In the genomic region with DNA sequence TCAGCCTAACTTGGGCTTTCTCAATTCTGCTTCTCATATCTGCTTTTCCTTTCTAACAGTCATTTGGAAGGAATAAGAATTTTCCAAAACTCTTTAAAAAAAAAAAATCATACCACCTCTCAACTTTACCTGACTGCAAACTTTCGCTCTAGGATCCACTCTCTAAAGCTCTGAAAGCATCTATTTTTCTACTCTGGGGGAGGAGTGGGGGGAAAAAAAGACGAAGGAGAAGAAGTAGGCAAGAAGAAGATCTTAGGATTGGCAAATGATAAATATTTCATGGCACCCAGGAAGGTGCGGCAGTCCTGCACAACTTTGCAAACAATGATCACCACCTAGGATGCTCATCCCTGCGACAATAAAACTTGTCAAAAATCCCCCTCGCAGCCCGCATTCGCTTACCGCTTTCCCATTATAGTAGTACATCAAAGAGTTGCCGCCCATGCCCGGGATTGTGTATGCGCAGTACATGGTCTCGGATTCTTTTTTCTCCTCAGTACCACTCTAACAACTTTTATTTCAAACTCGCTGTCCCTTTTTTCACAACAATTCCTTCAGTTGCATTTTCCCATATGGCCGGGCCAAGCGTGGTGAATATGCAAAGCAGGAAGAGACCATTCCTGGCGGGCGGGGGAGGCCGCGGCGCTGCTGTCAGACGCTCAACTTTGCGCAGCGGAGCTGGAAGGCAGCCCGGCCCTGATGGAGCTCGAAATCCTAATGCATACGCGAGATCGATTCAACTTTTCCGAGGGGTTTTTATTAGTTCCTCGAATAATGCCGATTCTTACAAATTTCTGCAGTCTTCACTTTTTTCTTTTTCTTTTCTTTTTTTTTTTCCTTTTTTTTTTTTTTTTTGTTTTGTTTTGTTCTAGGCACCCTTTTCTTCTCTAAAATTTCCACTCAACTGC, we compare ENCODE assay signal across 7 cellular contexts.
DNase-seq lines count a peak whose midpoint lies in the region; ATAC-seq and TF ChIP-seq lines count a peak whose summit lies in the region.

No MANE protein-coding gene starts in this region.

- H3K4me3 ChIP-seq in GM12865 (ENCODE audit: low read depth, low read length) (peak overlapping the region; percentile 85), KMS-11 (IDR thresholded peaks at IDR 0.05; ENCODE audit: insufficient read depth, low read depth, low read length) (no peak overlapping the region), SK-N-SH (ENCODE audit: low read depth in 2 of 2, low read length in 1 of 2) (peak overlapping the region; percentile 78 to 80), left lung (peak overlapping the region; percentile 42 to 47)

- H3K4me2 ChIP-seq in KMS-11: peak overlapping the region; percentile 100
- peak overlapping the region; percentile 79 for H3K4me2 ChIP-seq in SK-N-SH

- TF ChIP-seq CTCF in GM12865 (IDR thresholded peaks at IDR 0.05; ENCODE audit: insufficient read depth, low read depth, low read length, missing control alignments): no peak
- TF ChIP-seq CTCF in KMS-11 (conservative IDR thresholded peaks at IDR 0.05; ENCODE audit: low read depth, low read length): no peak
- no peak for TF ChIP-seq CTCF in SK-N-SH (IDR thresholded peaks at IDR 0.05)
- no peak for TF ChIP-seq CTCF in left lung (IDR thresholded peaks at IDR 0.05)

- peaks cover 23% of the 10 kb centered on the region for H3K36me3 Mint-ChIP-seq in dendritic cell treated with granulocyte-macrophage colony-stimulating factor and Interleukin-4, amounts not matched to agents 40 ng/mL and 50 ng/mL, for 4 days (ENCODE audit: low read depth)

- ATAC-seq in GM21825 (IDR thresholded peaks at IDR 0.05; ENCODE audit: unreplicated experiment) (peak; percentile 61), left lung (peak; percentile 93)

- H3K27me3 Mint-ChIP-seq in dendritic cell treated with granulocyte-macrophage colony-stimulating factor and Interleukin-4, amounts not matched to agents 40 ng/mL and 50 ng/mL, for 4 days: no peaks in the 10 kb centered on the region

- WGBS in SK-N-SH (ENCODE audit: low lambda C conversion rate): 2% methylated on average over 31 of the region's 31 CpGs

- peak; percentile 20; the same call in 1 of the 2 replicates for TF ChIP-seq RAD21 in SK-N-SH (IDR thresholded peaks at IDR 0.05; ENCODE audit: low read length)

- H3K27ac ChIP-seq in KMS-11 (peak overlapping the region; percentile 91), SK-N-SH (ENCODE audit: low read depth in 2 of 2, low read length in 1 of 2) (peak overlapping the region; percentile 95 to 100), left lung (peak overlapping the region; percentile 82 to 87)

- intact Hi-C loops in dendritic cell treated with granulocyte-macrophage colony-stimulating factor and Interleukin-4, amounts not matched to agents 40 ng/mL and 50 ng/mL, for 4 days (cut with micrococcal nuclease): loop anchor here (1.0 to 2.0 kb wide), 2 partner anchors 55 to 267 kb away; a partner anchor contains a TSS
- intact Hi-C loops in left lung (cut with DNase I): no loop called here

- peak overlapping the region; percentile 94 for H3K4me3 Mint-ChIP-seq in dendritic cell treated with granulocyte-macrophage colony-stimulating factor and Interleukin-4, amounts not matched to agents 40 ng/mL and 50 ng/mL, for 4 days

- H3K9me2 ChIP-seq in SK-N-SH: no peaks in the 10 kb centered on the region

- no peaks in the 10 kb centered on the region for H3K9me3 Mint-ChIP-seq in dendritic cell treated with granulocyte-macrophage colony-stimulating factor and Interleukin-4, amounts not matched to agents 40 ng/mL and 50 ng/mL, for 4 days

- H3K4me1 ChIP-seq in KMS-11 (ENCODE audit: low read depth, poor library complexity, severe bottlenecking) (peaks cover 34% of the 10 kb centered on the region), SK-N-SH (ENCODE audit: control insufficient read depth in 1 of 2, insufficient read depth in 2 of 2, low read depth in 1 of 2, low read length in 1 of 2) (peaks cover 30 to 31% of the 10 kb centered on the region in 2 experiments; a peak in 3 of 4 replicates), left lung (peaks cover 0 to 30% of the 10 kb centered on the region in 2 donors)

- no peak; a peak in 1 of 4 replicates for TF ChIP-seq EP300 in SK-N-SH (IDR thresholded peaks at IDR 0.05; ENCODE audit: borderline replicate concordance in 1 of 2, low read depth in 1 of 2, low read length in 1 of 2)

- no peaks in the 10 kb centered on the region for H3K9me3 ChIP-seq in SK-N-SH
- H3K9me3 ChIP-seq in left lung: no peaks in the 10 kb centered on the region

- DNase-seq in GM12865 (ENCODE audit: low read depth): peak; percentile 96
- peak; percentile 39 for DNase-seq in SK-N-SH
- peak; percentile 92 to 94 for DNase-seq in left lung
- DNase-seq in stimulated activated CD4-positive, alpha-beta T cell treated with anti-CD3 and anti-CD28 coated beads, Interleukin-4, amount 100 ng/mL, for 4 hours: peak; percentile 13 to 14

- H3K36me3 ChIP-seq in KMS-11 (ENCODE audit: insufficient read depth) (no peaks in the 10 kb centered on the region), SK-N-SH (replicated peaks in 1 of 2; ENCODE audit: control insufficient read depth in 1 of 2, insufficient read depth in 2 of 2, low read length in 1 of 2) (no peaks in the 10 kb centered on the region), left lung (no peaks in the 10 kb centered on the region)

- H3K27ac Mint-ChIP-seq in dendritic cell treated with granulocyte-macrophage colony-stimulating factor and Interleukin-4, amounts not matched to agents 40 ng/mL and 50 ng/mL, for 4 days: peak overlapping the region; percentile 83

- no peak overlapping the region for H2AFZ ChIP-seq in KMS-11 (ENCODE audit: low read depth)
- 0 out of 2 replicates have a peak overlapping the region, but pooled peaks have one; percentile 18 for H2AFZ ChIP-seq in SK-N-SH (ENCODE audit: low read depth)

- peak overlapping the region; percentile 91 for H3K9ac ChIP-seq in KMS-11
- H3K9ac ChIP-seq in SK-N-SH: peak overlapping the region; percentile 86

- H3K79me2 ChIP-seq in KMS-11 (ENCODE audit: insufficient read depth, low read depth): peaks cover 96% of the 10 kb centered on the region
- peaks cover 88% of the 10 kb centered on the region for H3K79me2 ChIP-seq in SK-N-SH (ENCODE audit: insufficient read depth)

- no peaks in the 10 kb centered on the region for H4K20me1 ChIP-seq in KMS-11 (ENCODE audit: insufficient read depth)
- H4K20me1 ChIP-seq in SK-N-SH (ENCODE audit: insufficient read depth): no peaks in the 10 kb centered on the region

- POLR2A ChIA-PET in SK-N-SH (lab: Yijun Ruan, JAX): interaction anchor here (0.5 to 7.1 kb wide), 23 partner anchors 9 to 458 kb away, joined by 3 to 85 read pairs (median 4); no protein-coding TSS in a partner anchor

- CTCF ChIA-PET in SK-N-SH (lab: Yijun Ruan, JAX): interaction anchor here (1.0 to 7.1 kb wide), 13 partner anchors 10 to 471 kb away, joined by 3 to 36 read pairs (median 5); no protein-coding TSS in a partner anchor

- H3F3A ChIP-seq in SK-N-SH (replicated peaks; ENCODE audit: insufficient read depth): peaks cover 19% of the 10 kb centered on the region

- H3K4me1 Mint-ChIP-seq in dendritic cell treated with granulocyte-macrophage colony-stimulating factor and Interleukin-4, amounts not matched to agents 40 ng/mL and 50 ng/mL, for 4 days (ENCODE audit: low read depth): peaks cover 26% of the 10 kb centered on the region

- H3K27me3 ChIP-seq in KMS-11 (ENCODE audit: insufficient read depth, low read depth) (no peaks in the 10 kb centered on the region), SK-N-SH (ENCODE audit: insufficient read depth) (no peaks in the 10 kb centered on the region), left lung (no peaks in the 10 kb centered on the region)

TF ChIP-seq in SK-N-SH, 30 proteins besides CTCF, POLR2A, EP300 and RAD21 (continues in another document):
- TF ChIP-seq MXI1 (IDR thresholded peaks at IDR 0.05; ENCODE audit: low read depth, low read length): peak; percentile 87
- no peak; the same call in 1 of the 2 replicates for TF ChIP-seq TCF12 (IDR thresholded peaks at IDR 0.05)
- TF ChIP-seq FOXJ3 (CRISPR knock-in tag; IDR thresholded peaks at IDR 0.05): no peak
- TF ChIP-seq SIN3A (IDR thresholded peaks at IDR 0.05; ENCODE audit: borderline replicate concordance, low read depth, low read length): peak; percentile 84; the same call in 1 of the 2 replicates
- TF ChIP-seq, protein P1, sequence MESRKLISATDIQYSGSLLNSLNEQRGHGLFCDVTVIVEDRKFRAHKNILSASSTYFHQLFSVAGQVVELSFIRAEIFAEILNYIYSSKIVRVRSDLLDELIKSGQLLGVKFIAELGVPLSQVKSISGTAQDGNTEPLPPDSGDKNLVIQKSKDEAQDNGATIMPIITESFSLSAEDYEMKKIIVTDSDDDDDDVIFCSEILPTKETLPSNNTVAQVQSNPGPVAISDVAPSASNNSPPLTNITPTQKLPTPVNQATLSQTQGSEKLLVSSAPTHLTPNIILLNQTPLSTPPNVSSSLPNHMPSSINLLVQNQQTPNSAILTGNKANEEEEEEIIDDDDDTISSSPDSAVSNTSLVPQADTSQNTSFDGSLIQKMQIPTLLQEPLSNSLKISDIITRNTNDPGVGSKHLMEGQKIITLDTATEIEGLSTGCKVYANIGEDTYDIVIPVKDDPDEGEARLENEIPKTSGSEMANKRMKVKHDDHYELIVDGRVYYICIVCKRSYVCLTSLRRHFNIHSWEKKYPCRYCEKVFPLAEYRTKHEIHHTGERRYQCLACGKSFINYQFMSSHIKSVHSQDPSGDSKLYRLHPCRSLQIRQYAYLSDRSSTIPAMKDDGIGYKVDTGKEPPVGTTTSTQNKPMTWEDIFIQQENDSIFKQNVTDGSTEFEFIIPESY (IDR thresholded peaks at IDR 0.05; ENCODE audit: borderline replicate concordance, low read depth): no peak
- TF ChIP-seq, protein P2, sequence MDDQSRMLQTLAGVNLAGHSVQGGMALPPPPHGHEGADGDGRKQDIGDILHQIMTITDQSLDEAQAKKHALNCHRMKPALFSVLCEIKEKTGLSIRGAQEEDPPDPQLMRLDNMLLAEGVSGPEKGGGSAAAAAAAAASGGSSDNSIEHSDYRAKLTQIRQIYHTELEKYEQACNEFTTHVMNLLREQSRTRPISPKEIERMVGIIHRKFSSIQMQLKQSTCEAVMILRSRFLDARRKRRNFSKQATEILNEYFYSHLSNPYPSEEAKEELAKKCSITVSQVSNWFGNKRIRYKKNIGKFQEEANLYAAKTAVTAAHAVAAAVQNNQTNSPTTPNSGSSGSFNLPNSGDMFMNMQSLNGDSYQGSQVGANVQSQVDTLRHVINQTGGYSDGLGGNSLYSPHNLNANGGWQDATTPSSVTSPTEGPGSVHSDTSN (IDR thresholded peaks at IDR 0.05): 0 out of 2 replicates have a peak, but pooled peaks have one; percentile 30
- TF ChIP-seq CHD2 (IDR thresholded peaks at IDR 0.05; ENCODE audit: low read length, partially characterized antibody): no peak
- no peak for TF ChIP-seq TEAD4 (IDR thresholded peaks at IDR 0.05; ENCODE audit: borderline replicate concordance, insufficient read depth)
- TF ChIP-seq SMC3 (IDR thresholded peaks at IDR 0.05; ENCODE audit: low read depth, low read length): no peak; the same call in 1 of the 2 replicates

Comparison
In these comparisons a context has a peak if more than half of its experiments do, and no peak if none do; other contexts are left out.
1. DNase-seq: peak in every context shown above with its lines; median percentile 96 in GM12865; 93 in left lung; 39 in SK-N-SH; 14 in stimulated activated CD4-positive, alpha-beta T cell treated with anti-CD3 and anti-CD28 coated beads, Interleukin-4, amount 100 ng/mL, for 4 hours.